Comparison of ENCODE assay signal across 1 cellular context in genomic region chr17:9676084-9676483, GRCh38.
TF ChIP-seq lines count a peak whose summit lies in the region.

No MANE protein-coding gene starts in this region.

TF ChIP-seq in H1, 55 proteins besides CTCF, POLR2A, EP300 and RAD21:
- TF ChIP-seq TCF12 (IDR thresholded peaks at IDR 0.05; ENCODE audit: low read depth, low read length) = no peak
- no peak for TF ChIP-seq USF2 (IDR thresholded peaks at IDR 0.05; ENCODE audit: low read length)
- TF ChIP-seq ZNF274 (IDR thresholded peaks at IDR 0.05; ENCODE audit: borderline replicate concordance, extremely low read depth, low read length) = no peak
- no peak for TF ChIP-seq NANOG (IDR thresholded peaks at IDR 0.05; ENCODE audit: insufficient read depth, low read depth, low read length, poor library complexity, severe bottlenecking)
- TF ChIP-seq CHD2 (IDR thresholded peaks at IDR 0.05; ENCODE audit: low read length) = no peak
- no peak for TF ChIP-seq NRF1 (IDR thresholded peaks at IDR 0.05; ENCODE audit: low read depth, low read length)
- TF ChIP-seq ATF3 (IDR thresholded peaks at IDR 0.05; ENCODE audit: insufficient read depth, low read depth, low read length) = no peak
